In genomic region chr13:110337287-110337686, GRCh38 we compare ENCODE assay signal across 19 cellular contexts. TPM values are rescaled to one million over a fixed set of nuclear protein-coding genes. Genes with fewer than 3 reads are reported as not detected.
DNase-seq lines count a peak whose midpoint lies in the region; ATAC-seq and TF ChIP-seq lines count a peak whose summit lies in the region.
"Had no signal": no experiment of that assay in that cellular context is flagged by ENCODE, and none has a peak within 500 bp of the region (broad histone marks: within the 10 kb centered on the region; RNA-seq: fewer than 3 reads in every experiment).

No MANE protein-coding gene starts in this region.

- TF ChIP-seq CTCF in heart left ventricle (IDR thresholded peaks at IDR 0.05) (no peak), lower lobe of right lung (IDR thresholded peaks at IDR 0.05) (no peak), sigmoid colon (IDR thresholded peaks at IDR 0.05) (no peak)

- no peaks in the 10 kb centered on the region for H3K9me3 ChIP-seq in heart left ventricle
- H3K9me3 ChIP-seq in lower lobe of right lung, result no peaks in the 10 kb centered on the region
- no peaks in the 10 kb centered on the region for H3K9me3 ChIP-seq in sigmoid colon
- H3K9me3 ChIP-seq in aorta (ENCODE audit: control insufficient read depth, low read length), result no peaks in the 10 kb centered on the region

- intact Hi-C loops in heart left ventricle (cut with DNase I), result no loop called here
- intact Hi-C loops in left ventricle myocardium superior (cut with micrococcal nuclease), result no loop called here
- intact Hi-C loops in lower lobe of right lung (cut with DNase I), result no loop called here
- intact Hi-C loops in sigmoid colon (cut with DNase I), result no loop called here
- intact Hi-C loops in aorta (cut with DNase I), result no loop called here

- H3K27ac ChIP-seq in heart left ventricle, result peak overlapping the region; percentile 15 to 96 (median 88)
- peak overlapping the region; percentile 76 for H3K27ac ChIP-seq in lower lobe of right lung
- H3K27ac ChIP-seq in sigmoid colon, result peak overlapping the region; percentile 88 to 100 (median 94)
- peak overlapping the region; percentile 84 to 100 for H3K27ac ChIP-seq in aorta (ENCODE audit: low read depth in 1 of 2, low read length in 2 of 2)
- H3K27ac ChIP-seq: HL-60 had no signal

- 45 to 50% (median 46%) methylated on average over 3 to 7 of the region's 7 CpGs for WGBS in heart left ventricle, 4 donors
- 78 to 90% methylated on average over 7 of the region's 7 CpGs for WGBS in sigmoid colon, 2 donors
- WGBS in aorta, 2 donors, result 9 to 13% methylated on average over 7 of the region's 7 CpGs

- TF ChIP-seq EP300 in sigmoid colon (IDR thresholded peaks at IDR 0.05), result peak in 1 of 4 donors; percentile 8

- ATAC-seq in heart left ventricle (peak in 3 of 4 donors; percentile 1 to 19 (median 13)), left ventricle myocardium superior (no peak), lower lobe of right lung (no peak), aorta (ENCODE audit: low FRiP score) (no peak), SK-N-SH treated with all-trans-retinoic acid at 6 μM for 48 hours (no peak)
- ATAC-seq: activated CD4-positive, CD25-positive, alpha-beta regulatory T cell treated with anti-CD3 and anti-CD28 coated beads, Interleukin-2, amount 50 U/mL, for 24 hours; naive thymus-derived CD8-positive, alpha-beta T cell had no signal

- no peak overlapping the region for H3K4me3 ChIP-seq in heart left ventricle
- H3K4me3 ChIP-seq in lower lobe of right lung, result no peak overlapping the region
- no peak overlapping the region for H3K4me3 ChIP-seq in sigmoid colon
- H3K4me3 ChIP-seq in aorta (ENCODE audit: low read length in 2 of 2), result no peak overlapping the region
- H3K4me3 ChIP-seq in H7 (ENCODE audit: insufficient read depth, low read depth, low read length), result no peak overlapping the region

- TF ChIP-seq POLR2A in heart left ventricle (IDR thresholded peaks at IDR 0.05), result no peak
- TF ChIP-seq POLR2A in sigmoid colon (IDR thresholded peaks at IDR 0.05), result no peak

- H3K27me3 ChIP-seq in heart left ventricle (no peaks in the 10 kb centered on the region), lower lobe of right lung (ENCODE audit: low read depth) (no peaks in the 10 kb centered on the region), sigmoid colon (no peaks in the 10 kb centered on the region), aorta (ENCODE audit: control insufficient read depth in 1 of 2, insufficient read depth in 2 of 2, low read length in 1 of 2) (no peaks in the 10 kb centered on the region), H7 (ENCODE audit: control insufficient read depth, insufficient read depth, low read length) (no peaks in the 10 kb centered on the region)

- DNase-seq in heart left ventricle, result peak in 1 of 5 donors; percentile 54
- DNase-seq in left ventricle myocardium superior, result no peak
- no peak for DNase-seq in lower lobe of right lung
- DNase-seq in sigmoid colon, result peak; percentile 87
- DNase-seq in aorta, result peak in 1 of 2 donors; percentile 65
- DNase-seq in H7, result no peak
- no peak for DNase-seq in superior temporal gyrus (ENCODE audit: extremely low spot score)
- DNase-seq: activated naive CD4-positive, alpha-beta T cell treated with anti-CD3 and anti-CD28 coated beads for 36 hours; CD4-positive, CD25-positive, alpha-beta regulatory T cell; central memory CD4-positive, alpha-beta T cell; DMS79 treated with DMSO at 0.1 percent for 48 hours; KBM-7; naive thymus-derived CD8-positive, alpha-beta T cell; NCI-H1092 treated with DMSO at 0.1 percent for 48 hours; stimulated activated CD4-positive, alpha-beta T cell treated with anti-CD3 and anti-CD28 coated beads, Interleukin-2, amount 100 ng/mL, for 48 hours; stimulated activated CD8-positive, alpha-beta memory T cell treated with anti-CD3 and anti-CD28 coated beads, Interleukin-4, amount 100 ng/mL, for 48 hours had no signal

- H3K4me1 ChIP-seq in heart left ventricle, result peaks cover 27 to 94% (median 74%) of the 10 kb centered on the region in 12 donors
- H3K4me1 ChIP-seq in lower lobe of right lung, result peaks cover 62% of the 10 kb centered on the region
- H3K4me1 ChIP-seq in sigmoid colon, result peaks cover 0 to 100% (median 95%) of the 10 kb centered on the region in 4 donors
- peaks cover 6 to 13% of the 10 kb centered on the region in 2 donors for H3K4me1 ChIP-seq in aorta (ENCODE audit: control insufficient read depth in 1 of 2, insufficient read depth in 2 of 2, low read length in 2 of 2)

- peaks cover 0 to 12% (median 0%) of the 10 kb centered on the region in 9 donors for H3K36me3 ChIP-seq in heart left ventricle
- H3K36me3 ChIP-seq in lower lobe of right lung, result no peaks in the 10 kb centered on the region
- H3K36me3 ChIP-seq in sigmoid colon, result no peaks in the 10 kb centered on the region
- H3K36me3 ChIP-seq in aorta (ENCODE audit: control insufficient read depth in 1 of 2, insufficient read depth in 2 of 2, low read length in 1 of 2), result no peaks in the 10 kb centered on the region
- no peaks in the 10 kb centered on the region; the same call in 1 of the 2 replicates for H3K36me3 ChIP-seq in H7 (replicated peaks; ENCODE audit: control insufficient read depth, insufficient read depth, low read length)

TF ChIP-seq in SK-N-SH treated with all-trans-retinoic acid at 6 μM for 48 hours, 23 proteins besides CTCF, POLR2A, EP300 and RAD21:
- TF ChIP-seq ZNF565 (CRISPR knock-in tag; conservative IDR thresholded peaks at IDR 0.05; ENCODE audit: low read depth), result no peak
- TF ChIP-seq ZC3H10 (CRISPR knock-in tag; IDR thresholded peaks at IDR 0.05), result no peak
- TF ChIP-seq, protein P1, sequence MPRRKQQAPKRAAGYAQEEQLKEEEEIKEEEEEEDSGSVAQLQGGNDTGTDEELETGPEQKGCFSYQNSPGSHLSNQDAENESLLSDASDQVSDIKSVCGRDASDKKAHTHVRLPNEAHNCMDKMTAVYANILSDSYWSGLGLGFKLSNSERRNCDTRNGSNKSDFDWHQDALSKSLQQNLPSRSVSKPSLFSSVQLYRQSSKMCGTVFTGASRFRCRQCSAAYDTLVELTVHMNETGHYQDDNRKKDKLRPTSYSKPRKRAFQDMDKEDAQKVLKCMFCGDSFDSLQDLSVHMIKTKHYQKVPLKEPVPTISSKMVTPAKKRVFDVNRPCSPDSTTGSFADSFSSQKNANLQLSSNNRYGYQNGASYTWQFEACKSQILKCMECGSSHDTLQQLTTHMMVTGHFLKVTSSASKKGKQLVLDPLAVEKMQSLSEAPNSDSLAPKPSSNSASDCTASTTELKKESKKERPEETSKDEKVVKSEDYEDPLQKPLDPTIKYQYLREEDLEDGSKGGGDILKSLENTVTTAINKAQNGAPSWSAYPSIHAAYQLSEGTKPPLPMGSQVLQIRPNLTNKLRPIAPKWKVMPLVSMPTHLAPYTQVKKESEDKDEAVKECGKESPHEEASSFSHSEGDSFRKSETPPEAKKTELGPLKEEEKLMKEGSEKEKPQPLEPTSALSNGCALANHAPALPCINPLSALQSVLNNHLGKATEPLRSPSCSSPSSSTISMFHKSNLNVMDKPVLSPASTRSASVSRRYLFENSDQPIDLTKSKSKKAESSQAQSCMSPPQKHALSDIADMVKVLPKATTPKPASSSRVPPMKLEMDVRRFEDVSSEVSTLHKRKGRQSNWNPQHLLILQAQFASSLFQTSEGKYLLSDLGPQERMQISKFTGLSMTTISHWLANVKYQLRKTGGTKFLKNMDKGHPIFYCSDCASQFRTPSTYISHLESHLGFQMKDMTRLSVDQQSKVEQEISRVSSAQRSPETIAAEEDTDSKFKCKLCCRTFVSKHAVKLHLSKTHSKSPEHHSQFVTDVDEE (CRISPR knock-in tag; IDR thresholded peaks at IDR 0.05), result no peak
- no peak for TF ChIP-seq ZFP3 (CRISPR knock-in tag; IDR thresholded peaks at IDR 0.05)
- TF ChIP-seq, protein P2, sequence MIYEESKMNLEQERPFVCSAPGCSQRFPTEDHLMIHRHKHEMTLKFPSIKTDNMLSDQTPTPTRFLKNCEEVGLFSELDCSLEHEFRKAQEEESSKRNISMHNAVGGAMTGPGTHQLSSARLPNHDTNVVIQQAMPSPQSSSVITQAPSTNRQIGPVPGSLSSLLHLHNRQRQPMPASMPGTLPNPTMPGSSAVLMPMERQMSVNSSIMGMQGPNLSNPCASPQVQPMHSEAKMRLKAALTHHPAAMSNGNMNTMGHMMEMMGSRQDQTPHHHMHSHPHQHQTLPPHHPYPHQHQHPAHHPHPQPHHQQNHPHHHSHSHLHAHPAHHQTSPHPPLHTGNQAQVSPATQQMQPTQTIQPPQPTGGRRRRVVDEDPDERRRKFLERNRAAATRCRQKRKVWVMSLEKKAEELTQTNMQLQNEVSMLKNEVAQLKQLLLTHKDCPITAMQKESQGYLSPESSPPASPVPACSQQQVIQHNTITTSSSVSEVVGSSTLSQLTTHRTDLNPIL (CRISPR knock-in tag; IDR thresholded peaks at IDR 0.05; ENCODE audit: low read depth), result no peak
- no peak for TF ChIP-seq BACH2 (CRISPR knock-in tag; IDR thresholded peaks at IDR 0.05; ENCODE audit: borderline replicate concordance)
- TF ChIP-seq ISL1 (CRISPR knock-in tag; IDR thresholded peaks at IDR 0.05), result no peak
- no peak for TF ChIP-seq ZFP30 (CRISPR knock-in tag; IDR thresholded peaks at IDR 0.05)
TF ChIP-seq in SK-N-SH treated with all-trans-retinoic acid at 6 μM for 48 hours: peak in this region for 0.

RNA-seq across cellular contexts. Expression of gene COL4A2, which starts 30.2 kb away (rescaled TPM):
- 100 to 1,000 TPM in 8 of 9 donors, 10 to 100 TPM in 1; 94.0 to 377 (median 166) TPM for total RNA-seq in heart left ventricle
- polyA plus RNA-seq in heart left ventricle, result 100 to 1,000 TPM in 1 of 2 donors, 10 to 100 TPM in 1; 92.4 to 220 TPM
- 126 TPM for total RNA-seq in left ventricle myocardium superior
- 185 TPM for total RNA-seq in lower lobe of right lung
- total RNA-seq in sigmoid colon, result 1,000 to 10,000 TPM in 1 of 4 donors, 100 to 1,000 TPM in 3; 306 to 1,039 (median 489) TPM
- polyA plus RNA-seq in sigmoid colon, result 10 to 100 TPM; 24.0 to 83.5 (median 25.2) TPM
- total RNA-seq in aorta, result 1,000 to 10,000 TPM in 1 of 2 donors, 100 to 1,000 TPM in 1; 693 to 1,110 TPM
- polyA plus RNA-seq in aorta, result 100 to 1,000 TPM; 117 to 670 TPM
- 166 and 168 TPM in 2 replicates for total RNA-seq in H7 (2014; rRNA removed; shearing (Covaris generic))
- total RNA-seq: activated naive CD4-positive, alpha-beta T cell treated with anti-CD3 and anti-CD28 coated beads for 36 hours; CD4-positive, CD25-positive, alpha-beta regulatory T cell; naive thymus-derived CD8-positive, alpha-beta T cell had no signal
- polyA plus RNA-seq: CD4-positive, CD25-positive, alpha-beta regulatory T cell; naive thymus-derived CD8-positive, alpha-beta T cell had no signal

RNA-seq across cellular contexts. Expression of gene COL4A1, which starts 30.3 kb away (rescaled TPM):
- total RNA-seq in heart left ventricle (100 to 1,000 TPM in 8 of 9 donors, 10 to 100 TPM in 1; 91.9 to 428 (median 184) TPM), left ventricle myocardium superior (119 TPM), lower lobe of right lung (161 TPM), sigmoid colon (100 to 1,000 TPM; 235 to 598 (median 350) TPM), aorta (100 to 1,000 TPM; 564 to 910 TPM)
- polyA plus RNA-seq in heart left ventricle (100 to 1,000 TPM in 1 of 2 donors, 10 to 100 TPM in 1; 52.6 to 194 TPM), sigmoid colon (10 to 100 TPM in 2 of 3 donors, 1 to 10 TPM in 1; 9.2 to 60.5 (median 10.8) TPM), aorta (100 to 1,000 TPM in 1 of 2 donors, 10 to 100 TPM in 1; 73.3 to 379 TPM)
- total RNA-seq in H7 (2014; rRNA removed; shearing (Covaris generic)), result 131 and 135 TPM in 2 replicates
- total RNA-seq: CD4-positive, CD25-positive, alpha-beta regulatory T cell; naive thymus-derived CD8-positive, alpha-beta T cell had no signal
- polyA plus RNA-seq: CD4-positive, CD25-positive, alpha-beta regulatory T cell; naive thymus-derived CD8-positive, alpha-beta T cell had no signal

Comparison
In these comparisons a context has a peak if more than half of its experiments do, and no peak if none do; other contexts are left out.
1. ATAC-seq: peak in heart left ventricle (3 of 4); none in left ventricle myocardium superior (single experiment), lower lobe of right lung (0 of 2), aorta (single experiment) and SK-N-SH treated with all-trans-retinoic acid at 6 μM for 48 hours (single experiment).
2. Peak in every context shown above with its lines, with median percentiles within 50 percentile points of each other: H3K27ac ChIP-seq.